In genomic region chr15:68258684-68259083, GRCh38 we compare ENCODE assay signal across 15 cellular contexts. TPM values are rescaled to one million over a fixed set of nuclear protein-coding genes. Genes with fewer than 3 reads are reported as not detected.
DNase-seq lines count a peak whose midpoint lies in the region; ATAC-seq, FAIRE-seq and TF ChIP-seq lines count a peak whose summit lies in the region.
"Had no signal": no experiment of that assay in that cellular context is flagged by ENCODE, and none has a peak within 500 bp of the region (broad histone marks: within the 10 kb centered on the region; RNA-seq: fewer than 3 reads in every experiment).

No MANE protein-coding gene starts in this region.

- in situ Hi-C loops in gastrocnemius medialis (cut with MboI; ENCODE audit: low sequenced_read_pairs in 4 of 4): loop anchor here in 1 of 4 donors (10.0 kb wide), 1 partner anchor 46 kb away; no protein-coding TSS in a partner anchor

- peak overlapping the region; percentile 46; the same call in 1 of the 2 replicates for H3K27ac ChIP-seq in RWPE1
- H3K27ac ChIP-seq in gastrocnemius medialis: peak overlapping the region; percentile 77 to 87 (median 82)
- no peak overlapping the region for H3K27ac ChIP-seq in endodermal cell (ENCODE audit: low read depth, low read length)
- H3K27ac ChIP-seq: cardiac muscle cell had no signal

- no peaks in the 10 kb centered on the region for H3K27me3 Mint-ChIP-seq in endodermal cell (ENCODE audit: insufficient read depth)

- intact Hi-C loops in gastrocnemius medialis (cut with DNase I; ENCODE audit: low total_unique reads): no loop called here
- intact Hi-C loops in mucosa of descending colon (cut with DNase I, micrococcal nuclease): no loop called here

- ATAC-seq in gastrocnemius medialis (peak; percentile 46 to 54), GM18907 (IDR thresholded peaks at IDR 0.05; ENCODE audit: unreplicated experiment) (no peak), mucosa of descending colon (no peak)
- ATAC-seq: esophagus mucosa had no signal

- H3K4me1 ChIP-seq in gastrocnemius medialis (peaks cover 25 to 27% of the 10 kb centered on the region in 2 donors), endodermal cell (ENCODE audit: control insufficient read depth, insufficient read depth, low read length) (no peaks in the 10 kb centered on the region), mucosa of descending colon (ENCODE audit: low read depth) (peaks cover 3% of the 10 kb centered on the region)

- no peak overlapping the region for H3K27ac Mint-ChIP-seq in endodermal cell
- H3K27ac Mint-ChIP-seq: IgD-negative memory B cell; T-helper 1 cell treated with Interleukin-12 subunit alpha and Interleukin-12 subunit beta and Interleukin-4 antibody, amounts not matched to agents 30 μg/mL and 1 μg/mL, for 36 hours had no signal

- H3K27me3 ChIP-seq in gastrocnemius medialis (no peaks in the 10 kb centered on the region), endodermal cell (ENCODE audit: control insufficient read depth, insufficient read depth, low read length, poor library complexity, severe bottlenecking) (no peaks in the 10 kb centered on the region)
- H3K27me3 ChIP-seq: cardiac muscle cell had no signal

- H3K36me3 ChIP-seq in gastrocnemius medialis (no peaks in the 10 kb centered on the region), endodermal cell (ENCODE audit: control insufficient read depth, insufficient read depth, low read length) (no peaks in the 10 kb centered on the region), mucosa of descending colon (ENCODE audit: low read depth) (no peaks in the 10 kb centered on the region)
- H3K36me3 ChIP-seq: cardiac muscle cell had no signal

- no peaks in the 10 kb centered on the region for H3K9me3 Mint-ChIP-seq in endodermal cell
- H3K9me3 Mint-ChIP-seq: IgD-negative memory B cell; T-helper 1 cell treated with Interleukin-12 subunit alpha and Interleukin-12 subunit beta and Interleukin-4 antibody, amounts not matched to agents 30 μg/mL and 1 μg/mL, for 36 hours had no signal

- no peak for TF ChIP-seq CTCF in RWPE1 (conservative IDR thresholded peaks at IDR 0.05; ENCODE audit: low read depth)
- TF ChIP-seq CTCF in choroid plexus epithelial cell (conservative IDR thresholded peaks at IDR 0.05; ENCODE audit: low read depth, low read length): no peak
- no peak for TF ChIP-seq CTCF in gastrocnemius medialis (IDR thresholded peaks at IDR 0.05 in 4 of 5, conservative IDR thresholded peaks at IDR 0.05 in 1 of 5)
- no peak for TF ChIP-seq CTCF in endodermal cell (conservative IDR thresholded peaks at IDR 0.05)
- TF ChIP-seq CTCF in mucosa of descending colon (IDR thresholded peaks at IDR 0.05): no peak

- H3K4me3 ChIP-seq in choroid plexus epithelial cell (ENCODE audit: low read depth, low read length) (no peak overlapping the region), gastrocnemius medialis (no peak overlapping the region), endodermal cell (ENCODE audit: low read length) (no peak overlapping the region), mucosa of descending colon (no peak overlapping the region)
- H3K4me3 ChIP-seq: cardiac muscle cell had no signal

- H3K4me3 Mint-ChIP-seq in endodermal cell: no peak overlapping the region
- H3K4me3 Mint-ChIP-seq: IgD-negative memory B cell; T-helper 1 cell treated with Interleukin-12 subunit alpha and Interleukin-12 subunit beta and Interleukin-4 antibody, amounts not matched to agents 30 μg/mL and 1 μg/mL, for 36 hours had no signal

- TF ChIP-seq POLR2A in GM12891 (IDR thresholded peaks at IDR 0.05; ENCODE audit: low read depth, low read length): no peak
- peak in 1 of 2 donors; percentile 21 for TF ChIP-seq POLR2A in gastrocnemius medialis (IDR thresholded peaks at IDR 0.05)

- WGBS in endodermal cell (ENCODE audit: insufficient coverage in 1 of 2, insufficient read length in 1 of 2), 2 experiments: 99 to 100% methylated on average over 1 to 4 of the region's 4 CpGs

- H3K36me3 Mint-ChIP-seq in endodermal cell (ENCODE audit: low read depth): no peaks in the 10 kb centered on the region
- H3K36me3 Mint-ChIP-seq: IgD-negative memory B cell had no signal

- CTCF ChIA-PET in RWPE1 (lab: Yijun Ruan, JAX): interaction anchor here (0.6 kb wide), 1 partner anchor 24 kb away, joined by 4 read pairs; no protein-coding TSS in a partner anchor

- FAIRE-seq in GM12891 (lab: Jason Lieb, UNC): peak; percentile 51

- peaks cover 9% of the 10 kb centered on the region for H3K4me1 Mint-ChIP-seq in endodermal cell

- no peak overlapping the region for H3K9ac ChIP-seq in endodermal cell (ENCODE audit: extremely low read depth, low read length, poor library complexity, severe bottlenecking)

- no peaks in the 10 kb centered on the region for H3K9me3 ChIP-seq in gastrocnemius medialis
- H3K9me3 ChIP-seq in endodermal cell (ENCODE audit: control insufficient read depth, low read length): no peaks in the 10 kb centered on the region
- H3K9me3 ChIP-seq in mucosa of descending colon: no peaks in the 10 kb centered on the region

- POLR2A ChIA-PET in RWPE1 (lab: Yijun Ruan, JAX; ENCODE audit: low non-redundant PET): no interaction called here

- DNase-seq in GM12891 (ENCODE audit: insufficient read length, low spot score) (no peak), RWPE1 (ENCODE audit: low spot score) (no peak), choroid plexus epithelial cell (ENCODE audit: low read depth) (peak; percentile 66), gastrocnemius medialis (peak in 1 of 2 donors; percentile 67), endodermal cell (no peak), mucosa of descending colon (no peak)
- DNase-seq: activated CD8-positive, alpha-beta memory T cell treated with anti-CD3 and anti-CD28 coated beads, Interleukin-2, amount 50 U/mL, for 48 hours; HCEC 1CT; NCI-H2081; small intestine had no signal

TF ChIP-seq in GM12891, 5 proteins besides CTCF, POLR2A, EP300 and RAD21:
- no peak for TF ChIP-seq POLR2AphosphoS5 (IDR thresholded peaks at IDR 0.05; ENCODE audit: low read depth, low read length)
- TF ChIP-seq POU2F2 (IDR thresholded peaks at IDR 0.05; ENCODE audit: low read depth, low read length): no peak
- no peak for TF ChIP-seq PAX5 (IDR thresholded peaks at IDR 0.05; ENCODE audit: insufficient read depth, low read length, severe bottlenecking)
- no peak for TF ChIP-seq SPI1 (IDR thresholded peaks at IDR 0.05; ENCODE audit: low read depth, low read length)
- no peak for TF ChIP-seq TAF1 (IDR thresholded peaks at IDR 0.05; ENCODE audit: low read depth, low read length)
TF ChIP-seq in GM12891: peak in this region for 0.

RNA-seq across cellular contexts. Expression of gene FEM1B, which starts 18.9 kb away (rescaled TPM):
- polyA plus RNA-seq in GM12891 (2012; ENCODE audit: low read depth, missing spikeins): 11.4 TPM
- 100 to 1,000 TPM in 3 of 4 donors, 10 to 100 TPM in 1; 80.8 to 158 (median 124) TPM for total RNA-seq in gastrocnemius medialis
- total RNA-seq in endodermal cell: 10 to 100 TPM; 65.4 to 67.9 TPM
- 36.2 TPM for polyA plus RNA-seq in endodermal cell (2013, experiment 1 of 2)
- polyA plus RNA-seq in endodermal cell (2013, experiment 2 of 2): 34.3 TPM
- 10 to 100 TPM; 50.4 to 65.3 (median 65.3) TPM for total RNA-seq in mucosa of descending colon

RNA-seq across cellular contexts. Expression of gene CLN6, which starts 29.2 kb away (rescaled TPM):
- 26.1 TPM for polyA plus RNA-seq in GM12891 (2012; ENCODE audit: low read depth, missing spikeins)
- total RNA-seq in gastrocnemius medialis (10 to 100 TPM; 17.1 to 18.9 (median 18.5) TPM), endodermal cell (10 to 100 TPM; 51.6 to 59.6 TPM), mucosa of descending colon (10 to 100 TPM; 20.1 to 39.2 (median 31.0) TPM)
- 31.9 TPM for polyA plus RNA-seq in endodermal cell (2013, experiment 1 of 2)
- polyA plus RNA-seq in endodermal cell (2013, experiment 2 of 2): 28.2 TPM

RNA-seq across cellular contexts. Expression of gene CALML4, which starts 53.6 kb away (rescaled TPM):
- 2.8 TPM for polyA plus RNA-seq in GM12891 (2012; ENCODE audit: low read depth, missing spikeins)
- 1 to 10 TPM in 3 of 4 donors, under 1 TPM in 1; 0.66 to 2.4 (median 1.5) TPM for total RNA-seq in gastrocnemius medialis
- 10 to 100 TPM in 1 of 2 donors, 1 to 10 TPM in 1; 9.7 to 17.4 TPM for total RNA-seq in endodermal cell
- 7.7 TPM for polyA plus RNA-seq in endodermal cell (2013, experiment 1 of 2)
- polyA plus RNA-seq in endodermal cell (2013, experiment 2 of 2): 7.1 TPM
- 100 to 1,000 TPM in 1 of 3 donors, 10 to 100 TPM in 2; 50.8 to 122 (median 98.1) TPM for total RNA-seq in mucosa of descending colon

Comparison
In these comparisons a context has a peak if more than half of its experiments do, and no peak if none do; other contexts are left out.
1. ATAC-seq: peak in gastrocnemius medialis (2 of 2); none in GM18907 (single experiment) and mucosa of descending colon (single experiment).